ENCODE assay signal across 21 cellular contexts in genomic region chr11:130213979-130214281, GRCh38. TPM values are rescaled to one million over a fixed set of nuclear protein-coding genes. Genes with fewer than 3 reads are reported as not detected.
DNase-seq lines count a peak whose midpoint lies in the region; TF ChIP-seq lines count a peak whose summit lies in the region.
"Had no signal": no experiment of that assay in that cellular context is flagged by ENCODE, and none has a peak within 500 bp of the region (broad histone marks: within the 10 kb centered on the region; RNA-seq: fewer than 3 reads in every experiment).

No MANE protein-coding gene starts in this region.

- H3K4me2 ChIP-seq in neural progenitor cell: no peak overlapping the region

- no peak overlapping the region for H3K9ac ChIP-seq in neural progenitor cell
- H3K9ac ChIP-seq: GM23248 had no signal

- H3K27me3 Mint-ChIP-seq in glutamatergic neuron (ENCODE audit: unreplicated experiment) (peaks cover 8% of the 10 kb centered on the region), neural progenitor cell (ENCODE audit: insufficient read depth, low read depth) (peaks cover 10% of the 10 kb centered on the region)

- no peak overlapping the region for H2AFZ ChIP-seq in neural progenitor cell (replicated peaks)
- H2AFZ ChIP-seq: GM23248 had no signal

- H3K36me3 Mint-ChIP-seq in glutamatergic neuron (ENCODE audit: unreplicated experiment) (no peaks in the 10 kb centered on the region), neural progenitor cell (no peaks in the 10 kb centered on the region)

- H4K20me1 ChIP-seq in neural progenitor cell (ENCODE audit: low read depth): no peaks in the 10 kb centered on the region

- H3K27ac ChIP-seq in Peyer's patch (no peak overlapping the region), neural progenitor cell (no peak overlapping the region)
- H3K27ac ChIP-seq: GM23248, HL-60 had no signal

- H3K9me3 Mint-ChIP-seq in glutamatergic neuron (ENCODE audit: unreplicated experiment): peaks cover 5% of the 10 kb centered on the region
- no peaks in the 10 kb centered on the region for H3K9me3 Mint-ChIP-seq in neural progenitor cell
- H3K9me3 Mint-ChIP-seq: CD4-positive, alpha-beta T cell; HFFc6 had no signal

- peaks cover 0 to 9% (median 0%) of the 10 kb centered on the region in 4 donors for H3K4me1 ChIP-seq in Peyer's patch
- no peaks in the 10 kb centered on the region for H3K4me1 ChIP-seq in neural progenitor cell

- H3K9me3 ChIP-seq in Peyer's patch (no peaks in the 10 kb centered on the region), neural progenitor cell (ENCODE audit: low read depth) (no peaks in the 10 kb centered on the region)

- H3K4me3 ChIP-seq in Peyer's patch: no peak overlapping the region
- no peak overlapping the region for H3K4me3 ChIP-seq in neural progenitor cell
- H3K4me3 ChIP-seq: GM23248 had no signal

- TF ChIP-seq POLR2A in Peyer's patch (IDR thresholded peaks at IDR 0.05): no peak

- H3K36me3 ChIP-seq in Peyer's patch (peaks cover 0 to 16% (median 0%) of the 10 kb centered on the region in 3 donors), neural progenitor cell (no peaks in the 10 kb centered on the region)

- DNase-seq in Peyer's patch (peak in 2 of 3 donors; percentile 31 to 41), glutamatergic neuron (no peak), neural progenitor cell (ENCODE audit: low spot score) (no peak), ureter (ENCODE audit: low spot score) (peak; percentile 26), cerebellar nuclear complex (lab: John Stamatoyannopoulos, UW) (no peak), DMS 273 (lab: John Stamatoyannopoulos, UW; ENCODE audit: unreplicated experiment) (no peak), T-helper 1 cell (no peak)
- DNase-seq: ACHN; Calu3; CD4-positive, alpha-beta T cell; DMS79; GM23248; HFFc6; KG1; NCI-H1092; NCI-H1694; NCI-H446 treated with DMSO at 0.1 percent for 48 hours; NCI-H774; SHP77 treated with DMSO at 0.1 percent for 48 hours had no signal

- TF ChIP-seq CTCF in Peyer's patch (IDR thresholded peaks at IDR 0.05): no peak
- no peak for TF ChIP-seq CTCF in glutamatergic neuron (IDR thresholded peaks at IDR 0.05; ENCODE audit: partially characterized antibody, unreplicated experiment)
- TF ChIP-seq CTCF in neural progenitor cell (IDR thresholded peaks at IDR 0.05): no peak

- peak overlapping the region; percentile 18 for H3K27ac Mint-ChIP-seq in glutamatergic neuron (ENCODE audit: unreplicated experiment)
- H3K27ac Mint-ChIP-seq in neural progenitor cell: no peak overlapping the region
- H3K27ac Mint-ChIP-seq: CD4-positive, alpha-beta T cell; HFFc6 had no signal

- H3K27me3 ChIP-seq in Peyer's patch (no peaks in the 10 kb centered on the region), neural progenitor cell (peaks cover 9% of the 10 kb centered on the region)

- H3F3A ChIP-seq in neural progenitor cell (ENCODE audit: low read depth): no peaks in the 10 kb centered on the region

- H3K4me1 Mint-ChIP-seq in glutamatergic neuron (ENCODE audit: low read depth, unreplicated experiment) (peaks cover 26% of the 10 kb centered on the region), neural progenitor cell (peaks cover 15% of the 10 kb centered on the region)

- no peaks in the 10 kb centered on the region for H3K79me2 ChIP-seq in neural progenitor cell (ENCODE audit: low read depth)

- no peak overlapping the region for H3K4me3 Mint-ChIP-seq in glutamatergic neuron (ENCODE audit: unreplicated experiment)
- peak overlapping the region; percentile 44 for H3K4me3 Mint-ChIP-seq in neural progenitor cell
- H3K4me3 Mint-ChIP-seq: CD4-positive, alpha-beta T cell; HFFc6 had no signal

RNA-seq across cellular contexts. Expression of gene ST14, which starts 54.3 kb away (rescaled TPM):
- total RNA-seq in Peyer's patch (100 to 1,000 TPM; 104 to 469 (median 424) TPM), glutamatergic neuron (ENCODE audit: unreplicated experiment) (0.12 TPM), neural progenitor cell (ENCODE audit: low replicate concordance) (1.4 and 2.4 TPM in 2 replicates), ureter (103 TPM)
- total RNA-seq: G401, GM23248, HFFc6 had no signal

Comparison
In these comparisons a context has a peak if more than half of its experiments do, and no peak if none do; other contexts are left out.
1. DNase-seq: peak in Peyer's patch (2 of 3) and ureter (single experiment); none in glutamatergic neuron (single experiment), neural progenitor cell (single experiment), cerebellar nuclear complex (0 of 2), DMS 273 (single experiment) and T-helper 1 cell (0 of 5).
2. RNA of gene ST14, which starts 54.3 kb away (total RNA-seq): 104 to 469 TPM in Peyer's patch and 103 TPM in ureter (single experiment); 1.4 to 2.4 TPM in neural progenitor cell and 0.12 TPM in glutamatergic neuron (single experiment); every median in the first group is over 10 times any median in the second.